8 cellular contexts compared by ENCODE assay signal in the genomic region with DNA sequence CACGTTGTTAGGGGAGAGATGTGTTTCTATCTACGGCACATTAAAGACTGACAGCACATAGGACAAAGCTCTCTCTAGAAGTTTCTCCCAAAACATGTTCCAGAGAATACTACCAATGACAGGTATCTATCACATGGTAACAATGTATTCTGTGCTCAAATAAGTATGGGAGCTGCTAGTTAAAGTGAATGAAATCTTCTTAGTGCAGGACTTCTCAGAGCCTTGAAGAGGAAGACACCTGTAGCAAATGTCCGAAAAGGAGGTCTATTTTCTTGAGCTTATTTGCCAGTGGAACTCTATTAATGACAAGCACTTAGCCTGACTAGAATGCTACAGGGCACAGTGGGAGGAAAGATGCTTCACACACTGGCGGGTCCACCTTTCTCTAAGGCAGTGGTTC.
"Had no signal": no experiment of that assay in that cellular context is flagged by ENCODE, and none has a peak within 500 bp of the region (broad histone marks: within the 10 kb centered on the region; RNA-seq: fewer than 3 reads in every experiment).

No MANE protein-coding gene starts in this region.

- H3K36me3 Mint-ChIP-seq: IgD-negative memory B cell had no signal

- H3K4me1 Mint-ChIP-seq: IgD-negative memory B cell had no signal

- H3K4me2 ChIP-seq: KMS-11 had no signal

- H3K9ac ChIP-seq: KMS-11 had no signal

- H3K4me3 Mint-ChIP-seq: IgD-negative memory B cell had no signal

- DNase-seq: IMR-90, KBM-7, KG1 had no signal

- H3K27ac ChIP-seq: HL-60, KMS-11 had no signal

- H3K27me3 Mint-ChIP-seq: IgD-negative memory B cell had no signal

- FAIRE-seq: HepG2, HTR-8/SVneo had no signal

- H3K9me3 Mint-ChIP-seq: IgD-negative memory B cell had no signal

- ATAC-seq: HepG2 had no signal
